Comparison of ENCODE assay signal across 10 cellular contexts in genomic region chr12:4810219-4810671, GRCh38.
DNase-seq lines count a peak whose midpoint lies in the region; ATAC-seq and TF ChIP-seq lines count a peak whose summit lies in the region.
"Had no signal": no experiment of that assay in that cellular context is flagged by ENCODE, and none has a peak within 500 bp of the region (broad histone marks: within the 10 kb centered on the region; RNA-seq: fewer than 3 reads in every experiment).

No MANE protein-coding gene starts in this region.

- POLR2A ChIA-PET in activated CD4-positive, alpha-beta T cell treated with anti-CD3 and anti-CD28 coated beads for 36 hours (lab: Charles Lee) = no interaction called here

- ATAC-seq in activated CD4-positive, alpha-beta T cell treated with anti-CD3 and anti-CD28 coated beads for 36 hours = no peak
- no peak for ATAC-seq in activated T-helper 17 cell treated with anti-CD3 and anti-CD28 coated beads, Interleukin-2, amount 50 U/mL, for 72 hours (replicated peaks)

- H3K9ac ChIP-seq in iPS-20b (ENCODE audit: low read depth, low read length) = no peak overlapping the region
- H3K9ac ChIP-seq in subcutaneous abdominal adipose tissue (ENCODE audit: low read length in 5 of 5) = no peak overlapping the region

- peak overlapping the region; percentile 55 for H3K4me3 Mint-ChIP-seq in activated CD4-positive, alpha-beta T cell treated with anti-CD3 and anti-CD28 coated beads for 36 hours
- H3K4me3 Mint-ChIP-seq in activated T-helper 17 cell treated with anti-CD3 and anti-CD28 coated beads, Interleukin-2, amount 50 U/mL, for 72 hours = peak overlapping the region; percentile 60
- H3K4me3 Mint-ChIP-seq in HFFc6 = no peak overlapping the region

- H3K9me3 ChIP-seq in iPS-20b (ENCODE audit: insufficient read depth, low read depth, low read length) (no peaks in the 10 kb centered on the region), subcutaneous abdominal adipose tissue (ENCODE audit: control insufficient read depth in 5 of 5, low read length in 5 of 5) (no peaks in the 10 kb centered on the region)

- TF ChIP-seq CTCF in HFFc6 (IDR thresholded peaks at IDR 0.05) = no peak

- peak overlapping the region; percentile 70; the same call in 1 of the 2 replicates for H3K4me3 ChIP-seq in iPS-20b (ENCODE audit: low read length)
- H3K4me3 ChIP-seq in subcutaneous abdominal adipose tissue (ENCODE audit: low read depth in 1 of 5, low read length in 5 of 5) = peak overlapping the region in 3 of 5 donors; percentile 36 to 60 (median 49)

- H3K36me3 ChIP-seq in iPS-20b (ENCODE audit: insufficient read depth, low read depth, low read length) (no peaks in the 10 kb centered on the region), subcutaneous abdominal adipose tissue (ENCODE audit: control insufficient read depth in 5 of 5, insufficient read depth in 5 of 5, low read length in 5 of 5) (no peaks in the 10 kb centered on the region)

- peaks cover 67% of the 10 kb centered on the region for H3K27me3 ChIP-seq in iPS-20b (ENCODE audit: insufficient read depth, low read length)
- H3K27me3 ChIP-seq in subcutaneous abdominal adipose tissue (ENCODE audit: control insufficient read depth in 5 of 5, insufficient read depth in 4 of 5, low read length in 5 of 5) = peaks cover 5 to 41% (median 30%) of the 10 kb centered on the region in 5 donors

- H3K4me1 Mint-ChIP-seq in activated CD4-positive, alpha-beta T cell treated with anti-CD3 and anti-CD28 coated beads for 36 hours = peaks cover 45% of the 10 kb centered on the region
- H3K4me1 Mint-ChIP-seq in activated T-helper 17 cell treated with anti-CD3 and anti-CD28 coated beads, Interleukin-2, amount 50 U/mL, for 72 hours = peaks cover 28% of the 10 kb centered on the region
- no peaks in the 10 kb centered on the region for H3K4me1 Mint-ChIP-seq in HFFc6 (ENCODE audit: low read depth)

- H3K4me1 ChIP-seq in iPS-20b (ENCODE audit: insufficient read depth, low read length) (no peaks in the 10 kb centered on the region), subcutaneous abdominal adipose tissue (ENCODE audit: control insufficient read depth in 5 of 5, insufficient read depth in 5 of 5, low read length in 5 of 5) (peaks cover 0 to 14% (median 11%) of the 10 kb centered on the region in 5 donors)

- H3K27ac ChIP-seq in iPS-20b (ENCODE audit: low read length) = no peak overlapping the region
- no peak overlapping the region for H3K27ac ChIP-seq in subcutaneous abdominal adipose tissue (ENCODE audit: low read depth, low read length)

- intact Hi-C loops in activated CD4-positive, alpha-beta T cell treated with anti-CD3 and anti-CD28 coated beads for 36 hours (cut with DNase I, micrococcal nuclease) = no loop called here

- H3K36me3 Mint-ChIP-seq in activated CD4-positive, alpha-beta T cell treated with anti-CD3 and anti-CD28 coated beads for 36 hours (ENCODE audit: low read depth) = no peaks in the 10 kb centered on the region
- no peaks in the 10 kb centered on the region for H3K36me3 Mint-ChIP-seq in activated T-helper 17 cell treated with anti-CD3 and anti-CD28 coated beads, Interleukin-2, amount 50 U/mL, for 72 hours (ENCODE audit: low read depth)
- peaks cover 6% of the 10 kb centered on the region; the same call in 1 of the 2 replicates for H3K36me3 Mint-ChIP-seq in HFFc6 (ENCODE audit: low read depth)

- DNase-seq in activated CD4-positive, alpha-beta T cell treated with anti-CD3 and anti-CD28 coated beads for 36 hours = no peak
- DNase-seq in activated CD4-positive, alpha-beta T cell treated with anti-CD3 and anti-CD28 coated beads, Interleukin-2, amount 50 U/mL, for 4 hours = no peak
- no peak for DNase-seq in NCI-H187 (lab: John Stamatoyannopoulos, UW)
- no peak for DNase-seq in HFFc6
- DNase-seq in NCI-H1930 (lab: John Stamatoyannopoulos, UW) = no peak
- DNase-seq: GDM1, HCEC 1CT had no signal

- CTCF ChIA-PET in activated CD4-positive, alpha-beta T cell treated with anti-CD3 and anti-CD28 coated beads for 36 hours (lab: Charles Lee) = interaction anchor here (0.6 kb wide), 1 partner anchor 333 kb away, joined by 6 read pairs; no protein-coding TSS in a partner anchor

- no peak overlapping the region for H3K27ac Mint-ChIP-seq in activated CD4-positive, alpha-beta T cell treated with anti-CD3 and anti-CD28 coated beads for 36 hours
- no peak overlapping the region for H3K27ac Mint-ChIP-seq in activated T-helper 17 cell treated with anti-CD3 and anti-CD28 coated beads, Interleukin-2, amount 50 U/mL, for 72 hours
- no peak overlapping the region for H3K27ac Mint-ChIP-seq in HFFc6

- H3K9me3 Mint-ChIP-seq in activated CD4-positive, alpha-beta T cell treated with anti-CD3 and anti-CD28 coated beads for 36 hours (ENCODE audit: low read depth) = no peaks in the 10 kb centered on the region
- H3K9me3 Mint-ChIP-seq in activated T-helper 17 cell treated with anti-CD3 and anti-CD28 coated beads, Interleukin-2, amount 50 U/mL, for 72 hours = no peaks in the 10 kb centered on the region
- H3K9me3 Mint-ChIP-seq in HFFc6 = peaks cover 5% of the 10 kb centered on the region; the same call in 1 of the 2 replicates

- H3K27me3 Mint-ChIP-seq in activated CD4-positive, alpha-beta T cell treated with anti-CD3 and anti-CD28 coated beads for 36 hours = peaks cover 40% of the 10 kb centered on the region
- H3K27me3 Mint-ChIP-seq in activated T-helper 17 cell treated with anti-CD3 and anti-CD28 coated beads, Interleukin-2, amount 50 U/mL, for 72 hours = peaks cover 30% of the 10 kb centered on the region
- H3K27me3 Mint-ChIP-seq in HFFc6 (ENCODE audit: insufficient read depth) = peaks cover 39% of the 10 kb centered on the region
